34 cellular contexts compared by ENCODE assay signal in genomic region chr1:99781798-99782197, GRCh38.
"Had no signal": no experiment of that assay in that cellular context is flagged by ENCODE, and none has a peak within 500 bp of the region (broad histone marks: within the 10 kb centered on the region; RNA-seq: fewer than 3 reads in every experiment).

No MANE protein-coding gene starts in this region.

- H3K4me3 ChIP-seq: adrenal gland, body of pancreas, breast epithelium, MG63, PC-9, SJCRH30, SK-N-MC had no signal

- H3K4me1 ChIP-seq: adrenal gland, body of pancreas, breast epithelium had no signal

- H3K9me3 ChIP-seq: adrenal gland, body of pancreas, breast epithelium, SJCRH30 had no signal

- H3K36me3 ChIP-seq: adrenal gland, breast epithelium, MG63, SJCRH30 had no signal

- H3K27me3 ChIP-seq: adrenal gland, body of pancreas, breast epithelium, SJCRH30 had no signal

- H3K27ac ChIP-seq: adrenal gland, body of pancreas, breast epithelium, PC-9, RWPE1, SJCRH30, SK-N-MC, VCaP had no signal

- DNase-seq: activated B cell treated with CpG ODN at 0.5 μM for 24 hours; activated CD4-positive, alpha-beta memory T cell treated with anti-CD3 and anti-CD28 coated beads for 36 hours; activated CD4-positive, alpha-beta T cell treated with anti-CD3 and anti-CD28 coated beads for 4 hours; activated CD4-positive, alpha-beta T cell treated with anti-CD3 and anti-CD28 coated beads, Interleukin-2, amount 50 U/mL, for 1 hour; activated CD4-positive, CD25-positive, alpha-beta regulatory T cell treated with anti-CD3 and anti-CD28 coated beads, Interleukin-2, amount 50 U/mL, for 72 hours; activated CD8-positive, alpha-beta memory T cell treated with anti-CD3 and anti-CD28 coated beads, Interleukin-2, amount 50 U/mL, for 4 hours; activated gamma-delta T cell treated with Interleukin-2 at 50 U/mL for 16 hours; activated naive CD4-positive, alpha-beta T cell treated with anti-CD3 and anti-CD28 coated beads for 36 hours; activated T-cell treated with anti-CD3 and anti-CD28 coated beads for 4 hours; activated T-cell treated with anti-CD3 and anti-CD28 coated beads, Interleukin-2, amount 50 U/mL, for 4 hours; adrenal gland; body of pancreas; caudate nucleus; Kasumi-1; KG1; MG63; NCI-H1048; NCI-H1105 treated with DMSO at 0.1 percent for 48 hours; NCI-H1436; NCI-H1694; NCI-H1930; NCI-H345; NCI-H526; NCI-H748 treated with DMSO at 0.1 percent for 48 hours; NK-92 treated with Interleukin-12 subunit alpha and Interleukin-12 subunit beta, amount 100 ng/mL, for 24 hours; SHP77; SJCRH30; T1000 had no signal

- ATAC-seq: activated naive CD4-positive, alpha-beta T cell treated with anti-CD3 and anti-CD28 coated beads, Interleukin-2, amount 50 U/mL, for 72 hours; activated T-cell treated with anti-CD3 and anti-CD28 coated beads, Interleukin-2, amount 50 U/mL, for 4 hours; body of pancreas had no signal
